Comparison of ENCODE assay signal across 8 cellular contexts in the genomic region with DNA sequence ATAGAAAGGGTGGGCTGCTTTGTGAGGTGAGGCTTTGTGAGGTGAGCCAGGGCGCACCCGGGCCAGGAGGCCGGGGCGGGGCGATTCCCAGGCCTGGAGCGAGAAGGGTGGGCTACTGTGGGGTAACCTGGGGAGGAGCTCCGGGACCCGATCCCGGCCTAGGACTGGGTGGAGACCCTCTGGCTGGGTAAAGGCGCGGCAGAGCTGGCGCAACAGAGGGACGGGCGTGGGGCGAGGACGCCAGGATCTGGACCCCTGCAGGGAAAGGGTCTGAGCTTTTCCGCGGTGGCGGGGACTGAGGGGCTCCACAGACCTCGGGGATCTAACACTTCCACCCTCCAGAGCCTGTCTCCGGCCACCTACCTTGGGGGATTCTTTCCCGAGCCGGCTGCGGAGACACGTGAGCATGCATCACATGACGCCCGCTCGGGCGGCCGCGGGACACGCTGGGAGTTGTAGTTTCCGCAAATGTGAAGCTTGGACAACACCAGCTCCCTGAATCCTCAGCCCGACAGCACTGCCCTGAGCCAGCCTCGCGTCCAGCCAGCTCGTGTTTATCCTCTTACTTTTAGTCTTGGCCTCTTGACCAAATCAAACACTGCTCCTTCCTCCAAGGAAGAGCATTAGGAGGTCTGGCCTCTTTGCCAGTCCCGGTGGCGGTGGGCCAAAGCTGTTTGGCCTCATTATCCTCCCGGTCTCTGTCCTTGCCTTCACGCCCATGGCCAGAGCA. TPM values are rescaled to one million over a fixed set of nuclear protein-coding genes. Genes with fewer than 3 reads are reported as not detected.
A peak's percentile ranks its signal among the peaks of the same experiment; 100 is the strongest.
DNase-seq lines count a peak whose midpoint lies in the region; ATAC-seq and TF ChIP-seq lines count a peak whose summit lies in the region.

A gene with protein sequence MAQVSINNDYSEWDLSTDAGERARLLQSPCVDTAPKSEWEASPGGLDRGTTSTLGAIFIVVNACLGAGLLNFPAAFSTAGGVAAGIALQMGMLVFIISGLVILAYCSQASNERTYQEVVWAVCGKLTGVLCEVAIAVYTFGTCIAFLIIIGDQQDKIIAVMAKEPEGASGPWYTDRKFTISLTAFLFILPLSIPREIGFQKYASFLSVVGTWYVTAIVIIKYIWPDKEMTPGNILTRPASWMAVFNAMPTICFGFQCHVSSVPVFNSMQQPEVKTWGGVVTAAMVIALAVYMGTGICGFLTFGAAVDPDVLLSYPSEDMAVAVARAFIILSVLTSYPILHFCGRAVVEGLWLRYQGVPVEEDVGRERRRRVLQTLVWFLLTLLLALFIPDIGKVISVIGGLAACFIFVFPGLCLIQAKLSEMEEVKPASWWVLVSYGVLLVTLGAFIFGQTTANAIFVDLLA (minus strand): TSS at position 417 of the 730 bp plus-strand sequence. CDS start 4,644 bp downstream, outside the sequence.

- POLR2A ChIA-PET in CD8-positive, alpha-beta memory T cell (lab: Charles Lee) = interaction anchor here (1.1 kb wide), 1 partner anchor 55 kb away, joined by 4 read pairs; no protein-coding TSS in a partner anchor

- peak within 1 kb of the TSS; percentile 100 for H2AFZ ChIP-seq in OCI-LY3 (ENCODE audit: low read depth, low read length)

- H3K4me3 ChIP-seq in CD8-positive, alpha-beta memory T cell (ENCODE audit: low read length) = peak within 1 kb of the TSS; percentile 80
- peak within 1 kb of the TSS; percentile 95 for H3K4me3 ChIP-seq in OCI-LY3 (ENCODE audit: low read length)
- H3K4me3 ChIP-seq in mucosa of descending colon = peak within 1 kb of the TSS; percentile 80

- intact Hi-C loops in mucosa of descending colon (cut with DNase I, micrococcal nuclease) = loop anchor here in 1 of 2 donors (10.0 kb wide), 1 partner anchor 70 kb away; no protein-coding TSS in a partner anchor

- peaks cover 0 to 12% (median 4%) of the 10 kb centered on the region in 3 donors for H3K36me3 Mint-ChIP-seq in CD8-positive, alpha-beta memory T cell

- CTCF ChIA-PET in CD8-positive, alpha-beta memory T cell (lab: Charles Lee) = interaction anchor here (0.9 kb wide), 1 partner anchor 72 kb away, joined by 6 read pairs; no protein-coding TSS in a partner anchor

- no peaks in the 10 kb centered on the region for H3K79me2 ChIP-seq in OCI-LY3 (ENCODE audit: low read length)

- H4K20me1 ChIP-seq in OCI-LY3 (ENCODE audit: insufficient read depth, low read length) = no peaks in the 10 kb centered on the region

- peaks cover 18% of the 10 kb centered on the region for H3K4me1 ChIP-seq in CD8-positive, alpha-beta memory T cell (ENCODE audit: insufficient read depth, low read length)
- H3K4me1 ChIP-seq in OCI-LY3 (ENCODE audit: low read length) (peaks cover 10% of the 10 kb centered on the region), mucosa of descending colon (ENCODE audit: low read depth) (peaks cover 12% of the 10 kb centered on the region)

- H3K9me3 Mint-ChIP-seq in CD8-positive, alpha-beta memory T cell = no peaks in the 10 kb centered on the region

- peak; percentile 50 to 78 (median 59) for DNase-seq in CD8-positive, alpha-beta memory T cell
- DNase-seq in activated T-cell treated with anti-CD3 and anti-CD28 coated beads for 24 hours (ENCODE audit: low read depth) = peak; percentile 72
- DNase-seq in epithelial cell of prostate (ENCODE audit: low read depth, low spot score) = no peak
- peak; percentile 89 to 91 (median 90) for DNase-seq in mucosa of descending colon
- DNase-seq in stimulated activated CD8-positive, alpha-beta memory T cell treated with anti-CD3 and anti-CD28 coated beads, Interleukin-4, amount 100 ng/mL, for 1 hour (ENCODE audit: low read depth in 2 of 2, low spot score in 1 of 2) = peak; percentile 43 to 49

- peak within 1 kb of the TSS; percentile 55 for H3K27ac ChIP-seq in CD8-positive, alpha-beta memory T cell (ENCODE audit: low read depth, low read length)
- H3K27ac ChIP-seq in OCI-LY3 (ENCODE audit: low read length) (no peak within 1 kb of the TSS), epithelial cell of prostate (peak within 1 kb of the TSS; percentile 33)

- H3K9me3 ChIP-seq in CD8-positive, alpha-beta memory T cell (ENCODE audit: low read length) = no peaks in the 10 kb centered on the region
- no peaks in the 10 kb centered on the region for H3K9me3 ChIP-seq in OCI-LY3 (ENCODE audit: insufficient read depth, low read length)
- no peaks in the 10 kb centered on the region for H3K9me3 ChIP-seq in mucosa of descending colon

- peak within 1 kb of the TSS; percentile 99 for H3K4me2 ChIP-seq in OCI-LY3 (ENCODE audit: low read length)

- H3K27me3 ChIP-seq in CD8-positive, alpha-beta memory T cell (ENCODE audit: insufficient read depth, low read length, poor library complexity, severe bottlenecking) = no peaks in the 10 kb centered on the region
- peaks cover 2% of the 10 kb centered on the region; the same call in 1 of the 2 replicates for H3K27me3 ChIP-seq in OCI-LY3 (ENCODE audit: low read depth, low read length)

- peak within 1 kb of the TSS; percentile 70 for H3K9ac ChIP-seq in OCI-LY3 (ENCODE audit: low read length)

- H3K4me1 Mint-ChIP-seq in CD8-positive, alpha-beta memory T cell = peaks cover 18 to 26% (median 26%) of the 10 kb centered on the region in 3 donors

- peak within 1 kb of the TSS; percentile 85 to 97 (median 93) for H3K4me3 Mint-ChIP-seq in CD8-positive, alpha-beta memory T cell

- H3K27me3 Mint-ChIP-seq in CD8-positive, alpha-beta memory T cell = peaks cover 0 to 3% of the 10 kb centered on the region in 2 donors

- H3K36me3 ChIP-seq in CD8-positive, alpha-beta memory T cell (ENCODE audit: insufficient read depth, low read length) = no peaks in the 10 kb centered on the region
- no peaks in the 10 kb centered on the region for H3K36me3 ChIP-seq in OCI-LY3 (replicated peaks; ENCODE audit: low read depth, low read length)
- H3K36me3 ChIP-seq in mucosa of descending colon (ENCODE audit: low read depth) = no peaks in the 10 kb centered on the region

- H3K27ac Mint-ChIP-seq in CD8-positive, alpha-beta memory T cell = peak within 1 kb of the TSS in 7 of 8 donors; percentile 76 to 98 (median 81)

- TF ChIP-seq CTCF in OCI-LY3 (IDR thresholded peaks at IDR 0.05; ENCODE audit: low read depth, low read length) (no peak), mucosa of descending colon (IDR thresholded peaks at IDR 0.05) (no peak)

- peak; percentile 99 for ATAC-seq in GM19397 (IDR thresholded peaks at IDR 0.05; ENCODE audit: unreplicated experiment)
- ATAC-seq in HG03565 (IDR thresholded peaks at IDR 0.05; ENCODE audit: unreplicated experiment) = peak; percentile 99
- peak; percentile 97 for ATAC-seq in mucosa of descending colon

RNA-seq across cellular contexts. Expression of the gene that starts here (rescaled TPM):
- total RNA-seq in CD8-positive, alpha-beta memory T cell = 10 to 100 TPM; 13.5 to 15.0 TPM
- polyA plus RNA-seq in CD8-positive, alpha-beta memory T cell = 5.8 TPM
- 10 to 100 TPM in 2 of 3 donors, 1 to 10 TPM in 1; 9.4 to 21.9 (median 14.9) TPM for total RNA-seq in mucosa of descending colon
